Comparison of ENCODE assay signal across 22 cellular contexts in the genomic region with DNA sequence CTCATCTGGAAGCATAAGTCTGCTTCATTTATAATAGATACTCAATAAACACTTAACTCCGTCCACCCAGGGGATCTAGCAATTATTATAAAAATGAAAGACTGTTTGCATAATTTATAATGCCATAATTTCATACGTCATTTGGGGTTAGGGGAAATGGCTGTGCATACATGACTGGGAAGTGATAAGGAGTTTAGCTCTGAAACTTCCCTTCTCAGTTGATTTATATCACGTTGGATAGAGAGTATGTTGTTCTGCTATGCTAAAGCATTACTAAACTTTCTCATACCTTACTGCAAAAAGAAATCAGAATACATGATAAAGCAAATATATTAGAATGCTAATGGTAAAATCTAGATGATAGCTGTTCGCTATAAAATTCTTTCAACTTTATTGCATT.
DNase-seq lines count a peak whose midpoint lies in the region; ATAC-seq, FAIRE-seq and TF ChIP-seq lines count a peak whose summit lies in the region.
"Had no signal": no experiment of that assay in that cellular context is flagged by ENCODE, and none has a peak within 500 bp of the region (broad histone marks: within the 10 kb centered on the region; RNA-seq: fewer than 3 reads in every experiment).

No MANE protein-coding gene starts in this region.

- peaks cover 63% of the 10 kb centered on the region for H3K4me1 Mint-ChIP-seq in activated CD4-positive, alpha-beta T cell treated with anti-CD3 and anti-CD28 coated beads, Interleukin-2, amount 10 ng/mL, durations not matched to agents 24 days and 14 days
- H3K4me1 Mint-ChIP-seq in natural killer cell treated with Interleukin-12 subunit alpha and Interleukin-12 subunit beta and Interleukin-15 and Interleukin-18, amount 100 ng/mL, for 72 hours (ENCODE audit: low read depth in 2 of 2) = peaks cover 64 to 78% of the 10 kb centered on the region in 2 donors

- TF ChIP-seq CTCF in GM12878 (IDR thresholded peaks at IDR 0.05 in 2 of 3, conservative IDR thresholded peaks at IDR 0.05 in 1 of 3; ENCODE audit: control insufficient read depth in 2 of 3, extremely low read depth in 1 of 3, insufficient read depth in 1 of 3, low read depth in 3 of 3, low read length in 3 of 3) (no peak), mammary epithelial cell (conservative IDR thresholded peaks at IDR 0.05 in 1 of 2, IDR thresholded peaks at IDR 0.05 in 1 of 2; ENCODE audit: extremely low read depth in 1 of 2, insufficient read depth in 1 of 2, low read depth in 1 of 2, low read length in 2 of 2) (no peak), GM13976 (IDR thresholded peaks at IDR 0.05; ENCODE audit: borderline replicate concordance, control extremely low read depth, extremely low read depth, insufficient read depth, missing control alignments) (no peak)

- dilution Hi-C loops in mammary epithelial cell (cut with HindIII; ENCODE audit: low sequenced_read_pairs) = no loop called here

- no peaks in the 10 kb centered on the region for H3K9me3 Mint-ChIP-seq in activated CD4-positive, alpha-beta T cell treated with anti-CD3 and anti-CD28 coated beads, Interleukin-2, amount 10 ng/mL, durations not matched to agents 24 days and 14 days
- H3K9me3 Mint-ChIP-seq in natural killer cell treated with Interleukin-12 subunit alpha and Interleukin-12 subunit beta and Interleukin-15 and Interleukin-18, amount 100 ng/mL, for 72 hours = no peaks in the 10 kb centered on the region
- H3K9me3 Mint-ChIP-seq: activated naive CD4-positive, alpha-beta T cell treated with anti-CD3 and anti-CD28 coated beads, Interleukin-2, amount 50 U/mL, for 72 hours had no signal

- no peak for DNase-seq in activated CD4-positive, alpha-beta T cell treated with anti-CD3 and anti-CD28 coated beads, Interleukin-2, amount 10 ng/mL, durations not matched to agents 24 days and 14 days
- no peak for DNase-seq in activated CD4-positive, alpha-beta T cell treated with anti-CD3 and anti-CD28 coated beads for 4 hours
- DNase-seq in NAMALWA (ENCODE audit: low spot score) (peak; percentile 29), GM12878 (ENCODE audit: low read depth, low spot score) (no peak), mammary epithelial cell (no peak), GM13976 (ENCODE audit: low spot score) (no peak), HuH-7.5 (ENCODE audit: low spot score) (no peak)
- no peak for DNase-seq in natural killer cell treated with Interleukin-12 subunit alpha and Interleukin-12 subunit beta and Interleukin-15 and Interleukin-18, amount 100 ng/mL, for 72 hours (ENCODE audit: low spot score)
- DNase-seq: cortex of kidney, DMS79 treated with DMSO at 0.1 percent for 48 hours, gastrocnemius medialis, left colon, NCI-H1092 treated with DMSO at 0.1 percent for 48 hours, NCI-H2107, NCI-H524 treated with DMSO at 0.1 percent for 48 hours, PC-3, SJCRH30 had no signal

- CTCF ChIA-PET in GM12878 (lab: Yijun Ruan, JAX) = no interaction called here
- CTCF ChIA-PET in mammary epithelial cell (lab: Charles Lee; ENCODE audit: low non-redundant PET) = no interaction called here

- H3K36me3 ChIP-seq in GM12878 (ENCODE audit: control insufficient read depth in 2 of 2, insufficient read depth in 2 of 2, low read length in 1 of 2) = peaks cover 0 to 5% of the 10 kb centered on the region in 2 experiments; a peak in 3 of 4 replicates
- no peaks in the 10 kb centered on the region for H3K36me3 ChIP-seq in mammary epithelial cell (ENCODE audit: insufficient read depth, low read length)
- H3K36me3 ChIP-seq: gastrocnemius medialis, HAP-1, thoracic aorta had no signal

- TF ChIP-seq POLR2A in GM12878 (IDR thresholded peaks at IDR 0.05; ENCODE audit: low read depth, low read length) = no peak

- H3K4me1 ChIP-seq in GM12878 (ENCODE audit: control insufficient read depth, insufficient read depth, low read length) (peaks cover 39% of the 10 kb centered on the region), mammary epithelial cell (ENCODE audit: insufficient read depth, low read length) (no peaks in the 10 kb centered on the region)
- H3K4me1 ChIP-seq: HAP-1 had no signal

- SMC1A ChIA-PET in GM12878 (lab: Charles Lee; ENCODE audit: uncharacterized antibody, unreplicated experiment) = interaction anchor here (0.7 to 2.5 kb wide), 4 partner anchors 21 to 165 kb away, joined by 3 to 11 read pairs (median 6); no protein-coding TSS in a partner anchor

- no peak for TF ChIP-seq RAD21 in GM12878 (IDR thresholded peaks at IDR 0.05; ENCODE audit: insufficient read depth, low read depth, low read length)

- H3K9ac ChIP-seq in GM12878 (ENCODE audit: control insufficient read depth, insufficient read depth, low read length) (no peak overlapping the region), mammary epithelial cell (ENCODE audit: insufficient read depth, low read length) (no peak overlapping the region)

- H4K20me1 ChIP-seq in GM12878 (ENCODE audit: control insufficient read depth, insufficient read depth) (no peaks in the 10 kb centered on the region), mammary epithelial cell (ENCODE audit: insufficient read depth, low read length) (no peaks in the 10 kb centered on the region)

- H3K4me3 ChIP-seq in GM12878 (no peak overlapping the region), mammary epithelial cell (replicated peaks in 1 of 3; ENCODE audit: insufficient read depth in 1 of 3, low read depth in 2 of 3, low read length in 3 of 3) (no peak overlapping the region)
- H3K4me3 ChIP-seq: gastrocnemius medialis, HAP-1, SJCRH30, thoracic aorta had no signal

- in situ Hi-C loops in GM12878 (cut with MboI) (no loop called here), mammary epithelial cell (cut with MboI; ENCODE audit: low sequenced_read_pairs in 2 of 2) (no loop called here), GM13976 (cut with MboI; ENCODE audit: low sequenced_read_pairs, unreplicated experiment) (no loop called here)

- peak overlapping the region; percentile 34 for H3K27ac Mint-ChIP-seq in activated CD4-positive, alpha-beta T cell treated with anti-CD3 and anti-CD28 coated beads, Interleukin-2, amount 10 ng/mL, durations not matched to agents 24 days and 14 days
- H3K27ac Mint-ChIP-seq in natural killer cell treated with Interleukin-12 subunit alpha and Interleukin-12 subunit beta and Interleukin-15 and Interleukin-18, amount 100 ng/mL, for 72 hours = peak overlapping the region; percentile 34 to 36

- RAD21 ChIA-PET in GM12878 (lab: Charles Lee; ENCODE audit: unreplicated experiment) = interaction anchor here (2.2 kb wide), 1 partner anchor 64 kb away, joined by 14 read pairs; no protein-coding TSS in a partner anchor

- H3K9me3 ChIP-seq in GM12878 (replicated peaks; ENCODE audit: control insufficient read depth, insufficient read depth, low read length) (no peaks in the 10 kb centered on the region), mammary epithelial cell (replicated peaks; ENCODE audit: insufficient read depth, low read length) (no peaks in the 10 kb centered on the region)
- H3K9me3 ChIP-seq: gastrocnemius medialis, HAP-1, SJCRH30, thoracic aorta had no signal

- no TSS peak for BruUV-seq in GM12878 (replicated peaks; lab: Mats Ljungman, UMichigan)
- no TSS peak for BruUV-seq in mammary epithelial cell (replicated peaks; lab: Mats Ljungman, UMichigan)

- TF ChIP-seq EP300 in GM12878 (IDR thresholded peaks at IDR 0.05; ENCODE audit: borderline replicate concordance in 1 of 2, control insufficient read depth in 1 of 2, low read depth in 2 of 2, low read length in 2 of 2) = no peak

- POLR2A ChIA-PET in GM12878 (lab: Charles Lee) = interaction anchor here (1.2 kb wide), 1 partner anchor 61 kb away, joined by 3 read pairs; no protein-coding TSS in a partner anchor

- no peak overlapping the region for H3K27ac ChIP-seq in GM12878 (ENCODE audit: control insufficient read depth, insufficient read depth)
- H3K27ac ChIP-seq in mammary epithelial cell (ENCODE audit: insufficient read depth, low read depth, low read length) = no peak overlapping the region
- H3K27ac ChIP-seq: C4-2B, epithelial cell of prostate, gastrocnemius medialis, SJCRH30, thoracic aorta had no signal

- H3K27me3 ChIP-seq in GM12878 (replicated peaks in 1 of 2; ENCODE audit: control insufficient read depth in 2 of 2, insufficient read depth in 2 of 2, low read length in 1 of 2) (no peaks in the 10 kb centered on the region), mammary epithelial cell (ENCODE audit: insufficient read depth, low read length) (no peaks in the 10 kb centered on the region)
- H3K27me3 ChIP-seq: gastrocnemius medialis, SJCRH30 had no signal

- H3K27me3 Mint-ChIP-seq in activated CD4-positive, alpha-beta T cell treated with anti-CD3 and anti-CD28 coated beads, Interleukin-2, amount 10 ng/mL, durations not matched to agents 24 days and 14 days = no peaks in the 10 kb centered on the region
- no peaks in the 10 kb centered on the region for H3K27me3 Mint-ChIP-seq in natural killer cell treated with Interleukin-12 subunit alpha and Interleukin-12 subunit beta and Interleukin-15 and Interleukin-18, amount 100 ng/mL, for 72 hours

- no peak for ATAC-seq in GM12878
- no peak for ATAC-seq in natural killer cell treated with Interleukin-12 subunit alpha and Interleukin-12 subunit beta and Interleukin-15 and Interleukin-18, amount 100 ng/mL, for 72 hours
- ATAC-seq: activated naive CD4-positive, alpha-beta T cell treated with anti-CD3 and anti-CD28 coated beads, Interleukin-2, amount 50 U/mL, for 72 hours; gastrocnemius medialis; left colon; PC-3 had no signal

- peak; percentile 27 for FAIRE-seq in GM12878 (lab: Jason Lieb, UNC)

- H3K4me3 Mint-ChIP-seq in activated CD4-positive, alpha-beta T cell treated with anti-CD3 and anti-CD28 coated beads, Interleukin-2, amount 10 ng/mL, durations not matched to agents 24 days and 14 days = no peak overlapping the region
- H3K4me3 Mint-ChIP-seq in natural killer cell treated with Interleukin-12 subunit alpha and Interleukin-12 subunit beta and Interleukin-15 and Interleukin-18, amount 100 ng/mL, for 72 hours = no peak overlapping the region

- intact Hi-C loops in activated CD4-positive, alpha-beta T cell treated with anti-CD3 and anti-CD28 coated beads, Interleukin-2, amount 10 ng/mL, durations not matched to agents 24 days and 14 days (cut with micrococcal nuclease) = no loop called here
- intact Hi-C loops in GM12878 (cut with micrococcal nuclease; ENCODE audit: unreplicated experiment) (no loop called here), mammary epithelial cell (cut with micrococcal nuclease) (no loop called here)

- H2AFZ ChIP-seq in GM12878 (ENCODE audit: control insufficient read depth, low read depth, low read length) = no peak overlapping the region
- H2AFZ ChIP-seq in mammary epithelial cell (ENCODE audit: low read depth, low read length) = no peak overlapping the region

- no peak overlapping the region for H3K4me2 ChIP-seq in GM12878 (ENCODE audit: control insufficient read depth, insufficient read depth)
- no peak overlapping the region for H3K4me2 ChIP-seq in mammary epithelial cell (ENCODE audit: insufficient read depth, low read depth, low read length)

- H3K79me2 ChIP-seq in GM12878 (ENCODE audit: control insufficient read depth, insufficient read depth, low read length) (peaks cover 58% of the 10 kb centered on the region), mammary epithelial cell (ENCODE audit: insufficient read depth, low read length) (peaks cover 85% of the 10 kb centered on the region)

- H3K36me3 Mint-ChIP-seq in activated CD4-positive, alpha-beta T cell treated with anti-CD3 and anti-CD28 coated beads, Interleukin-2, amount 10 ng/mL, durations not matched to agents 24 days and 14 days (ENCODE audit: low read depth) = peaks cover 26% of the 10 kb centered on the region
- no peaks in the 10 kb centered on the region for H3K36me3 Mint-ChIP-seq in natural killer cell treated with Interleukin-12 subunit alpha and Interleukin-12 subunit beta and Interleukin-15 and Interleukin-18, amount 100 ng/mL, for 72 hours

- 93% methylated on average over 4 of the region's 4 CpGs for WGBS in GM12878 (ENCODE audit: insufficient coverage, insufficient replicate concordance, low lambda C conversion rate, missing lambda C conversion rate)
- 97% methylated on average over 4 of the region's 4 CpGs for WGBS in mammary epithelial cell (ENCODE audit: low coverage, missing lambda C conversion rate)
